In genomic region chr1:145758116-145758515, GRCh38 we compare ENCODE assay signal across 25 cellular contexts. TPM values are rescaled to one million over a fixed set of nuclear protein-coding genes. Genes with fewer than 3 reads are reported as not detected.
DNase-seq lines count a peak whose midpoint lies in the region; ATAC-seq and TF ChIP-seq lines count a peak whose summit lies in the region.
"Had no signal": no experiment of that assay in that cellular context is flagged by ENCODE, and none has a peak within 500 bp of the region (broad histone marks: within the 10 kb centered on the region; RNA-seq: fewer than 3 reads in every experiment).

No MANE protein-coding gene starts in this region.

- peaks cover 2% of the 10 kb centered on the region for H3K9me3 Mint-ChIP-seq in chondrocyte (ENCODE audit: low read depth)
- H3K9me3 Mint-ChIP-seq: CD4-positive, alpha-beta memory T cell had no signal

- peaks cover 21% of the 10 kb centered on the region for H3K36me3 Mint-ChIP-seq in chondrocyte (ENCODE audit: low read depth)

- no peak for DNase-seq in left ventricle myocardium superior
- DNase-seq in cardiac septum (ENCODE audit: low spot score), result no peak
- peak; percentile 87 to 95 for DNase-seq in NCI-H446 (lab: John Stamatoyannopoulos, UW)
- DNase-seq in chondrocyte (ENCODE audit: low spot score), result no peak
- DNase-seq in pons (ENCODE audit: low spot score), result peak; percentile 15
- no peak for DNase-seq in posterior vena cava (ENCODE audit: low spot score)
- no peak for DNase-seq in GM03348 (ENCODE audit: low spot score)
- DNase-seq in stimulated activated CD4-positive, alpha-beta T cell treated with anti-CD3 and anti-CD28 coated beads, Interleukin-2, amount 100 ng/mL, for 48 hours, result no peak
- DNase-seq: CD4-positive, alpha-beta memory T cell; COR-L47; DMS153; DND-41; H7; Kasumi-1; MV-4-11; NCI-H1105; NCI-H1436 treated with DMSO at 0.1 percent for 48 hours; NCI-H187 treated with DMSO at 0.1 percent for 48 hours; NCI-H2171 treated with DMSO at 0.1 percent for 48 hours; NCI-H526; RPMI8226; SHP77 had no signal

- peaks cover 9% of the 10 kb centered on the region for H3K4me1 Mint-ChIP-seq in chondrocyte (ENCODE audit: low read depth)

- peak overlapping the region; percentile 5 for H3K27ac Mint-ChIP-seq in chondrocyte (ENCODE audit: unreplicated experiment)

- no peak overlapping the region for H3K4me3 Mint-ChIP-seq in chondrocyte (ENCODE audit: unreplicated experiment)
- H3K4me3 Mint-ChIP-seq: CD4-positive, alpha-beta memory T cell had no signal

- intact Hi-C loops in left ventricle myocardium superior (cut with micrococcal nuclease), result no loop called here
- intact Hi-C loops in cardiac septum (cut with DNase I), result no loop called here
- intact Hi-C loops in posterior vena cava (cut with DNase I), result no loop called here

- no peak for TF ChIP-seq CTCF in chondrocyte (IDR thresholded peaks at IDR 0.05)

- H3K27me3 Mint-ChIP-seq in chondrocyte (ENCODE audit: low read depth), result no peaks in the 10 kb centered on the region
- H3K27me3 Mint-ChIP-seq: CD4-positive, alpha-beta memory T cell had no signal

- peak; percentile 55 for ATAC-seq in left ventricle myocardium superior
- ATAC-seq: A549, K562 had no signal

RNA-seq across cellular contexts. Expression of gene CD160, which starts 38.8 kb away (rescaled TPM):
- total RNA-seq in left ventricle myocardium superior, result 0.37 TPM
- total RNA-seq in cardiac septum, result 0.22 TPM
- total RNA-seq in chondrocyte, result not detected in 3 replicates
- not detected for total RNA-seq in posterior vena cava
- total RNA-seq: CD4-positive, alpha-beta memory T cell; K562; M059J had no signal

RNA-seq across cellular contexts. Expression of gene PDZK1, which starts 50.9 kb away (rescaled TPM):
- total RNA-seq in left ventricle myocardium superior (not detected), cardiac septum (0.48 TPM), chondrocyte (0.38 to 1.1 TPM (median 0.50 TPM) in 3 replicates), posterior vena cava (under 1 TPM in 1 of 2 donors, not detected in 1; 0.29 TPM)
- total RNA-seq: CD4-positive, alpha-beta memory T cell had no signal

Comparison
In these comparisons a context has a peak if more than half of its experiments do, and no peak if none do; other contexts are left out.
1. DNase-seq: peak in NCI-H446 (2 of 2) and pons (single experiment); none in left ventricle myocardium superior (single experiment), cardiac septum (single experiment), chondrocyte (single experiment), posterior vena cava (single experiment), GM03348 (single experiment) and stimulated activated CD4-positive, alpha-beta T cell treated with anti-CD3 and anti-CD28 coated beads, Interleukin-2, amount 100 ng/mL, for 48 hours (0 of 2).